8 cellular contexts compared by ENCODE assay signal in the genomic region with DNA sequence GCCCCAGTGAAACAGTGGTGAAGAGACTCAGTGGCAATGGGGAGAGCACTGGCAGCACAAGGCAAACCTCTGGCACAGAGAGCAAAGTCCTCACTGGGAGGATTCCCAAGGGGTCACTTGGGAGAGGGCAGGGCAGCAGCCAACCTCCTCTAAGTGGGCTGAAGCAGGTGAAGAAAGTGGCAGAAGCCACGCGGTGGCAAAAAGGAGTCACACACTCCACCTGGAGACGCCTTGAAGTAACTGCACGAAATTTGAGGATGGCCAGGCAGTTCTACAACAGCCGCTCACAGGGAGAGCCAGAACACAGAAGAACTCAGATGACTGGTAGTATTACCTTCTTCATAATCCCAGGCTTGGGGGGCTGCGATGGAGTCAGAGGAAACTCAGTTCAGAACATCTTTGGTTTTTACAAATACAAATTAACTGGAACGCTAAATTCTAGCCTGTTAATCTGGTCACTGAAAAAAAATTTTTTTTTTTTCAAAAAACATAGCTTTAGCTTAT. TPM values are rescaled to one million over a fixed set of nuclear protein-coding genes. Genes with fewer than 3 reads are reported as not detected.
DNase-seq lines count a peak whose midpoint lies in the region; ATAC-seq and TF ChIP-seq lines count a peak whose summit lies in the region.

No MANE protein-coding gene starts in this region.

- no peaks in the 10 kb centered on the region for H3K9me3 Mint-ChIP-seq in activated naive CD4-positive, alpha-beta T cell treated with anti-CD3 and anti-CD28 coated beads, Interleukin-2, amount 50 U/mL, for 72 hours

- intact Hi-C loops in sciatic nerve (cut with DNase I), result loop anchor here (10.0 kb wide), 1 partner anchor 172 kb away; no protein-coding TSS in a partner anchor

- peak overlapping the region in 1 of 2 donors; percentile 68 for H3K27ac Mint-ChIP-seq in activated naive CD4-positive, alpha-beta T cell treated with anti-CD3 and anti-CD28 coated beads, Interleukin-2, amount 50 U/mL, for 72 hours

- H3K27me3 ChIP-seq in SJCRH30 (no peaks in the 10 kb centered on the region), right atrium auricular region (no peaks in the 10 kb centered on the region)

- H3K36me3 Mint-ChIP-seq in activated naive CD4-positive, alpha-beta T cell treated with anti-CD3 and anti-CD28 coated beads, Interleukin-2, amount 50 U/mL, for 72 hours, result no peaks in the 10 kb centered on the region

- ATAC-seq in GM21390 (IDR thresholded peaks at IDR 0.05; ENCODE audit: unreplicated experiment) (peak; percentile 68), sciatic nerve (peak; percentile 66)
- ATAC-seq in activated naive CD4-positive, alpha-beta T cell treated with anti-CD3 and anti-CD28 coated beads, Interleukin-2, amount 50 U/mL, for 72 hours, result peak; percentile 83 to 89

- H3K4me3 ChIP-seq in SJCRH30 (peak overlapping the region; percentile 19), right atrium auricular region (peak overlapping the region in 1 of 2 donors; percentile 43)

- H3K27ac ChIP-seq in SJCRH30 (no peak overlapping the region), right atrium auricular region (peak overlapping the region; percentile 54 to 63)

- peak in 1 of 2 donors; percentile 51 for TF ChIP-seq CTCF in right atrium auricular region (IDR thresholded peaks at IDR 0.05)

- H3K9me3 ChIP-seq in SJCRH30 (replicated peaks) (no peaks in the 10 kb centered on the region), right atrium auricular region (no peaks in the 10 kb centered on the region)

- peak; percentile 95 for DNase-seq in Daoy (ENCODE audit: low read depth)
- peak; percentile 89 for DNase-seq in HT1080 (ENCODE audit: low read depth)
- peak; percentile 45 to 66 for DNase-seq in SJCRH30
- DNase-seq in activated naive CD4-positive, alpha-beta T cell treated with anti-CD3 and anti-CD28 coated beads, Interleukin-2, amount 50 U/mL, for 72 hours (ENCODE audit: low spot score in 2 of 2), result peak; percentile 49 to 58
- DNase-seq in right atrium auricular region (ENCODE audit: low spot score), result peak; percentile 62
- DNase-seq in sciatic nerve (ENCODE audit: low spot score), result no peak
- DNase-seq in KG1 (lab: John Stamatoyannopoulos, UW), result no peak

- H3K36me3 ChIP-seq in SJCRH30 (no peaks in the 10 kb centered on the region), right atrium auricular region (no peaks in the 10 kb centered on the region)

- H3K4me1 ChIP-seq in SJCRH30 (peaks cover 13% of the 10 kb centered on the region; the same call in 1 of the 2 replicates), right atrium auricular region (peaks cover 0 to 48% of the 10 kb centered on the region in 2 donors)

RNA-seq across cellular contexts. Expression of a gene that starts 0.6 kb away (rescaled TPM):
- 74.2 and 77.6 TPM in 2 replicates for total RNA-seq in Daoy (2014; rRNA removed; shearing (Covaris generic))
- 0.16 and 1.2 TPM in 2 replicates for total RNA-seq in HT1080 (2014; rRNA removed; shearing (Covaris generic))
- polyA plus RNA-seq in HT1080 (2015; cell fraction: cytosol; rRNA removed), result 1.8 and 2.3 TPM in 2 replicates
- polyA plus RNA-seq in HT1080 (2015; cell fraction: nucleus; rRNA removed), result 3.5 and 3.6 TPM in 2 replicates
- 0.41 TPM in 1 of 2 replicates, not detected in the other for total RNA-seq in SJCRH30 (2014; rRNA removed; shearing (Covaris generic))
- not detected for total RNA-seq in activated naive CD4-positive, alpha-beta T cell treated with anti-CD3 and anti-CD28 coated beads, Interleukin-2, amount 50 U/mL, for 72 hours
- total RNA-seq in right atrium auricular region (10 to 100 TPM in 1 of 2 donors, 1 to 10 TPM in 1; 3.6 to 19.8 TPM), sciatic nerve (28.1 TPM)

Comparison
In these comparisons a context has a peak if more than half of its experiments do, and no peak if none do; other contexts are left out.
1. DNase-seq: peak in Daoy (single experiment), HT1080 (single experiment), SJCRH30 (2 of 2), activated naive CD4-positive, alpha-beta T cell treated with anti-CD3 and anti-CD28 coated beads, Interleukin-2, amount 50 U/mL, for 72 hours (2 of 2) and right atrium auricular region (single experiment); none in sciatic nerve (single experiment) and KG1 (single experiment).
2. Peak in every context shown above with its lines, with median percentiles within 50 percentile points of each other: ATAC-seq.